Comparison of ENCODE assay signal across 28 cellular contexts in the genomic region with DNA sequence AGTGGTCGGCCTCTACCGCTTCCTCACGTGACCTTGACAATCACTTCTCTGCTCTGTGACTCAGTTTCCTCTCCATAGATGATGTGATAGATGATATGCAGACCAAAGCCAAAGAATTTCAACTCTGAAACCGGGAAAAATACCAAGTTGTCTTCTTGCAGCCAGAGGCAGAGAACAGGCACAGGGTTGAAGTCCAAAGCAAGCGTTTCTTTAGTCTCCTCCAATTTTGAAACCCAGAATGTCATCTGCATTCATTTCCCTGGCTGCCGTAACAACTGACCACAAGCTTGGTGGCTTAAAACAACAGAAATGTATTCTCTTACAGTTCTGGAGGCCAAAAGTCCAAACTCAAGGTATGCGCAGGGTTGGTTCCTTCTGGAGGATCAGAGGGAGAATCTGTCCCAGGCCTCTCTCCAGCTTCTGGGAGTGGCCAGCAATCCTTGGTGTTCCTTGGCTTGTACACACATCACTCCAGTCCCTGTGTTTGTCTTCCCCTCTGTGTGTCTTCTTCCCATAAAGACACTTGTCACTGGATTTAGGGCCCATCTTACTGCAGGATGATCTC.
"Had no signal": no experiment of that assay in that cellular context is flagged by ENCODE, and none has a peak within 500 bp of the region (broad histone marks: within the 10 kb centered on the region; RNA-seq: fewer than 3 reads in every experiment).

No MANE protein-coding gene starts in this region.

- H3K36me3 ChIP-seq: ascending aorta, heart left ventricle, left ventricle myocardium inferior, right atrium auricular region, suprapubic skin, tibial nerve had no signal

- H3K4me3 ChIP-seq: ascending aorta, heart left ventricle, left ventricle myocardium inferior, lung, mucosa of descending colon, psoas muscle, right atrium auricular region, suprapubic skin, tibial nerve had no signal

- ATAC-seq: foreskin keratinocyte, heart left ventricle, psoas muscle had no signal

- H3K9me3 ChIP-seq: ascending aorta, heart left ventricle, left ventricle myocardium inferior, mucosa of descending colon, psoas muscle, right atrium auricular region, suprapubic skin, tibial nerve had no signal

- H3K36me3 Mint-ChIP-seq: activated naive CD4-positive, alpha-beta T cell treated with anti-CD3 and anti-CD28 coated beads, Interleukin-2, amount 10 ng/mL, durations not matched to agents 7 days and 5 days; activated naive CD8-positive, alpha-beta T cell treated with anti-CD3 and anti-CD28 coated beads, Interleukin-2, amount 10 ng/mL, durations not matched to agents 7 days and 5 days; T-cell had no signal

- H3K27me3 ChIP-seq: ascending aorta, right atrium auricular region had no signal

- H3K27ac ChIP-seq: ascending aorta, foreskin keratinocyte, heart left ventricle, left ventricle myocardium inferior, parathyroid adenoma, psoas muscle, right atrium auricular region, suprapubic skin, tibial nerve had no signal

- H3K9me3 Mint-ChIP-seq: activated naive CD4-positive, alpha-beta T cell treated with anti-CD3 and anti-CD28 coated beads, Interleukin-2, amount 10 ng/mL, durations not matched to agents 7 days and 5 days; activated naive CD8-positive, alpha-beta T cell treated with anti-CD3 and anti-CD28 coated beads, Interleukin-2, amount 10 ng/mL, durations not matched to agents 7 days and 5 days; activated T-helper 1 cell treated with anti-CD3 and anti-CD28 coated beads, Interleukin-12 subunit alpha, Interleukin-12 subunit beta, Interleukin-2, Interleukin-4 antibody, amounts not matched to agents 30 ng/mL and 10 ng/mL and 1 ng/mL, durations not matched to agents 14 hours and 24 hours and 36 hours; dendritic cell treated with granulocyte-macrophage colony-stimulating factor and Interleukin-4, amounts not matched to agents 40 ng/mL and 50 ng/mL, for 4 days; endodermal cell; T-cell; T-helper 2 cell treated with Interferon-gamma antibody and Interleukin-4, amounts not matched to agents 5 μg/mL and 100 μg/mL, for 36 hours had no signal

- DNase-seq: activated CD4-positive, alpha-beta T cell treated with anti-CD3 and anti-CD28 coated beads, Interleukin-2, amount 50 U/mL, for 4 hours; activated CD4-positive, CD25-positive, alpha-beta regulatory T cell; activated CD8-positive, alpha-beta memory T cell treated with anti-CD3 and anti-CD28 coated beads, Interleukin-2, amount 50 U/mL, for 4 hours; activated gamma-delta T cell; activated T-cell treated with anti-CD3 and anti-CD28 coated beads, Interleukin-2, amount 50 U/mL, for 1 hour; central memory CD4-positive, alpha-beta T cell; endodermal cell; foreskin keratinocyte; heart left ventricle; left ventricle myocardium inferior; mucosa of descending colon; nucleus accumbens; psoas muscle; stimulated activated CD4-positive, alpha-beta T cell treated with anti-CD3 and anti-CD28 coated beads, Interleukin-2, amount 100 ng/mL, for 24 hours; stimulated activated naive CD4-positive, alpha-beta T cell had no signal

- H3K27ac Mint-ChIP-seq: activated CD4-positive, alpha-beta T cell treated with anti-CD3 and anti-CD28 coated beads for 36 hours; activated naive CD4-positive, alpha-beta T cell treated with anti-CD3 and anti-CD28 coated beads, Interleukin-2, amount 10 ng/mL, durations not matched to agents 7 days and 5 days; activated naive CD8-positive, alpha-beta T cell treated with anti-CD3 and anti-CD28 coated beads, Interleukin-2, amount 10 ng/mL, durations not matched to agents 7 days and 5 days; activated T-helper 1 cell treated with anti-CD3 and anti-CD28 coated beads, Interleukin-12 subunit alpha, Interleukin-12 subunit beta, Interleukin-2, Interleukin-4 antibody, amounts not matched to agents 30 ng/mL and 10 ng/mL and 1 ng/mL, durations not matched to agents 14 hours and 24 hours and 36 hours; dendritic cell treated with granulocyte-macrophage colony-stimulating factor and Interleukin-4, amounts not matched to agents 40 ng/mL and 50 ng/mL, for 4 days; endodermal cell; T-cell; T-helper 2 cell treated with Interferon-gamma antibody and Interleukin-4, amounts not matched to agents 5 μg/mL and 100 μg/mL, for 36 hours had no signal

- H2AFZ ChIP-seq: parathyroid adenoma had no signal

- H3K79me2 ChIP-seq: parathyroid adenoma had no signal

- H3K4me1 ChIP-seq: parathyroid adenoma had no signal

- H3K4me3 Mint-ChIP-seq: activated CD4-positive, alpha-beta T cell treated with anti-CD3 and anti-CD28 coated beads for 36 hours; activated naive CD4-positive, alpha-beta T cell treated with anti-CD3 and anti-CD28 coated beads, Interleukin-2, amount 10 ng/mL, durations not matched to agents 7 days and 5 days; activated naive CD8-positive, alpha-beta T cell treated with anti-CD3 and anti-CD28 coated beads, Interleukin-2, amount 10 ng/mL, durations not matched to agents 7 days and 5 days; activated T-helper 1 cell treated with anti-CD3 and anti-CD28 coated beads, Interleukin-12 subunit alpha, Interleukin-12 subunit beta, Interleukin-2, Interleukin-4 antibody, amounts not matched to agents 30 ng/mL and 10 ng/mL and 1 ng/mL, durations not matched to agents 14 hours and 24 hours and 36 hours; dendritic cell treated with granulocyte-macrophage colony-stimulating factor and Interleukin-4, amounts not matched to agents 40 ng/mL and 50 ng/mL, for 4 days; endodermal cell; T-cell; T-helper 2 cell treated with Interferon-gamma antibody and Interleukin-4, amounts not matched to agents 5 μg/mL and 100 μg/mL, for 36 hours had no signal
